ENCODE assay signal across 9 cellular contexts in genomic region chr1:145997156-145998023, GRCh38. TPM values are rescaled to one million over a fixed set of nuclear protein-coding genes. Genes with fewer than 3 reads are reported as not detected.
A peak's percentile ranks its signal among the peaks of the same experiment; 100 is the strongest.
DNase-seq lines count a peak whose midpoint lies in the region; ATAC-seq, FAIRE-seq and TF ChIP-seq lines count a peak whose summit lies in the region.
"Had no signal": no experiment of that assay in that cellular context is flagged by ENCODE, and none has a peak within 500 bp of the region (broad histone marks: within the 10 kb centered on the region; RNA-seq: fewer than 3 reads in every experiment).

No MANE protein-coding gene starts in this region.

- peak overlapping the region; percentile 34 for H2AFZ ChIP-seq in hepatocyte

- WGBS in hepatocyte (ENCODE audit: low lambda C conversion rate, missing lambda C conversion rate), result 47% methylated on average over 13 of the region's 13 CpGs

- H3K9me3 Mint-ChIP-seq in activated naive CD4-positive, alpha-beta T cell treated with anti-CD3 and anti-CD28 coated beads, Interleukin-2, amount 50 U/mL, for 24 hours, result no peaks in the 10 kb centered on the region

- H3K4me2 ChIP-seq in hepatocyte, result peak overlapping the region; percentile 75

- TF ChIP-seq CTCF in GM13976 (IDR thresholded peaks at IDR 0.05; ENCODE audit: borderline replicate concordance, control extremely low read depth, extremely low read depth, insufficient read depth, missing control alignments), result no peak
- TF ChIP-seq CTCF in hepatocyte (IDR thresholded peaks at IDR 0.05; ENCODE audit: poor library complexity), result no peak

- H3K27ac ChIP-seq in hepatocyte, result peak overlapping the region; percentile 87
- H3K27ac ChIP-seq in skin epidermis, result peak overlapping the region; percentile 48 to 100 (median 95)

- no peaks in the 10 kb centered on the region for H3K27me3 ChIP-seq in hepatocyte

- H3K4me3 Mint-ChIP-seq in activated naive CD4-positive, alpha-beta T cell treated with anti-CD3 and anti-CD28 coated beads, Interleukin-2, amount 50 U/mL, for 24 hours, result peak overlapping the region; percentile 91

- H3K9me2 ChIP-seq in hepatocyte (replicated peaks; ENCODE audit: insufficient read depth), result no peaks in the 10 kb centered on the region

- H3K36me3 ChIP-seq in hepatocyte (replicated peaks; ENCODE audit: insufficient read depth, low read depth), result peaks cover 6% of the 10 kb centered on the region

- ATAC-seq in HG02759 (IDR thresholded peaks at IDR 0.05; ENCODE audit: unreplicated experiment), result peak; percentile 33

- H4K20me1 ChIP-seq in hepatocyte (ENCODE audit: insufficient read depth, poor library complexity, severe bottlenecking), result peaks cover 36% of the 10 kb centered on the region

- peaks cover 41% of the 10 kb centered on the region for H3K79me2 ChIP-seq in hepatocyte

- H3K4me1 Mint-ChIP-seq in activated naive CD4-positive, alpha-beta T cell treated with anti-CD3 and anti-CD28 coated beads, Interleukin-2, amount 50 U/mL, for 24 hours, result peaks cover 61% of the 10 kb centered on the region

- H3K27me3 Mint-ChIP-seq in activated naive CD4-positive, alpha-beta T cell treated with anti-CD3 and anti-CD28 coated beads, Interleukin-2, amount 50 U/mL, for 24 hours, result no peaks in the 10 kb centered on the region

- in situ Hi-C loops in GM13976 (cut with MboI; ENCODE audit: low sequenced_read_pairs, unreplicated experiment), result loop anchor here (10.0 kb wide), 1 partner anchor 163 kb away; no protein-coding TSS in a partner anchor

- peak overlapping the region; percentile 17 for H3K4me3 ChIP-seq in hepatocyte
- peak overlapping the region; percentile 61 to 80 (median 65) for H3K4me3 ChIP-seq in skin epidermis

- peaks cover 19% of the 10 kb centered on the region for H3K4me1 ChIP-seq in hepatocyte (ENCODE audit: insufficient read depth)

- no peak for TF ChIP-seq POLR2A in H54 (IDR thresholded peaks at IDR 0.05; ENCODE audit: low read depth, low read length)

- H3K36me3 Mint-ChIP-seq in activated naive CD4-positive, alpha-beta T cell treated with anti-CD3 and anti-CD28 coated beads, Interleukin-2, amount 50 U/mL, for 24 hours, result peaks cover 25% of the 10 kb centered on the region

- H3K9me3 ChIP-seq in hepatocyte (ENCODE audit: low read depth), result no peaks in the 10 kb centered on the region

- no peak for FAIRE-seq in H54 (lab: Jason Lieb, UNC)
- FAIRE-seq: colon had no signal

- peak overlapping the region; percentile 99 for H3K27ac Mint-ChIP-seq in activated naive CD4-positive, alpha-beta T cell treated with anti-CD3 and anti-CD28 coated beads, Interleukin-2, amount 50 U/mL, for 24 hours

- DNase-seq in GM13976 (ENCODE audit: low spot score) (peak; percentile 64), hepatocyte (ENCODE audit: low spot score) (no peak), cortex of kidney (lab: John Stamatoyannopoulos, UW) (no peak), H54 (ENCODE audit: insufficient read length, low spot score) (no peak)

TF ChIP-seq in PFSK-1, 5 proteins besides CTCF, POLR2A, EP300 and RAD21:
- TF ChIP-seq REST (IDR thresholded peaks at IDR 0.05; ENCODE audit: insufficient read depth in 1 of 2, low read depth in 2 of 2, low read length in 2 of 2) (no peak), FOXP2 (optimal IDR thresholded peaks at IDR 0.05; ENCODE audit: borderline replicate concordance, extremely low read depth, extremely low read length, insufficient read depth) (peak; percentile 65)

RNA-seq across cellular contexts. Expression of gene TXNIP, which starts 1.0 kb away (rescaled TPM):
- polyA plus RNA-seq in PFSK-1 (2012; ENCODE audit: insufficient read length, low read depth), result 0.38 TPM
- total RNA-seq in hepatocyte, result 160 TPM in 2 replicates
- polyA plus RNA-seq in hepatocyte, result 75.3 and 85.0 TPM in 2 replicates

RNA-seq across cellular contexts. Expression of gene HJV, which starts 24.1 kb away (rescaled TPM):
- polyA plus RNA-seq in PFSK-1 (2012; ENCODE audit: insufficient read length, low read depth), result not detected
- 5.7 and 6.7 TPM in 2 replicates for total RNA-seq in hepatocyte
- 1.00 and 3.0 TPM in 2 replicates for polyA plus RNA-seq in hepatocyte

RNA-seq across cellular contexts. Expression of gene POLR3GL, which starts 32.9 kb away (rescaled TPM):
- 9.5 TPM for polyA plus RNA-seq in PFSK-1 (2012; ENCODE audit: insufficient read length, low read depth)
- 10.5 and 15.6 TPM in 2 replicates for total RNA-seq in hepatocyte
- 27.2 and 27.3 TPM in 2 replicates for polyA plus RNA-seq in hepatocyte

RNA-seq across cellular contexts. Expression of gene ANKRD34A, which starts 33.0 kb away (rescaled TPM):
- 1.6 TPM for polyA plus RNA-seq in PFSK-1 (2012; ENCODE audit: insufficient read length, low read depth)
- 0.28 and 0.90 TPM in 2 replicates for total RNA-seq in hepatocyte
- 0.76 and 0.83 TPM in 2 replicates for polyA plus RNA-seq in hepatocyte

RNA-seq across cellular contexts. Expression of gene LIX1L, which starts 39.6 kb away (rescaled TPM):
- polyA plus RNA-seq in PFSK-1 (2012; ENCODE audit: insufficient read length, low read depth), result 9.9 TPM
- 14.0 and 17.9 TPM in 2 replicates for total RNA-seq in hepatocyte
- polyA plus RNA-seq in hepatocyte, result 15.3 and 16.3 TPM in 2 replicates
